In the genomic region with DNA sequence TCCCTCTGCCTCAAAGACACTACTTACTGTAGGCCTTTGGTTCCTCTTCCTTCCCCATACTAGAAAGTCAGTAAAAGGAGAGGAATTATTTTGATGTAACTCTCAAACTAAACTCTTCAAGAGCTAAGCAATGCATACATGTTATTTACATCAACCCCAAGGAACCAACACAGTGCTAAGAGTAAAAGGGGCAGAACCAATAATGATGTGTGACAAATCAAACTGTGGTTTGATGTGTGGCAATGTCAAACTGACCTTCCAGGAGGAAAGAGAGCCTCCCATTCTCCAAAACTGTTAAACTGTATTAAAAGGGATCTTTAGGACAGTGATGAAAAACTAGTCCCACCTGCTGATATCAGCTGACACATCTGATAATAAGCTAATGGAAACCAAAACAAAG, we compare ENCODE assay signal across 31 cellular contexts.
"Had no signal": no experiment of that assay in that cellular context is flagged by ENCODE, and none has a peak within 500 bp of the region (broad histone marks: within the 10 kb centered on the region; RNA-seq: fewer than 3 reads in every experiment).

No MANE protein-coding gene starts in this region.

- H3K4me1 ChIP-seq: neural progenitor cell, parathyroid adenoma, psoas muscle, tibial artery, transverse colon, uterus had no signal

- H3K4me2 ChIP-seq: neural progenitor cell, smooth muscle cell had no signal

- H3K9me3 ChIP-seq: ovary, psoas muscle, spleen, suprapubic skin, testis, tibial artery, transverse colon, upper lobe of right lung, uterus had no signal

- H2AFZ ChIP-seq: neural progenitor cell, parathyroid adenoma had no signal

- H3K9me3 Mint-ChIP-seq: naive thymus-derived CD8-positive, alpha-beta T cell; natural killer cell treated with Interleukin-12 subunit alpha and Interleukin-12 subunit beta and Interleukin-15 and Interleukin-18, amount 100 ng/mL, for 72 hours; neural progenitor cell; stimulated activated naive CD8-positive, alpha-beta T cell treated with anti-CD3 and anti-CD28 coated beads, Interleukin-15, amount 100 ng/mL, for 72 hours; type B pancreatic cell had no signal

- DNase-seq: naive thymus-derived CD8-positive, alpha-beta T cell; occipital lobe; ovary; posterior cingulate gyrus; psoas muscle; right cardiac atrium; spleen; stimulated activated CD4-positive, alpha-beta T cell treated with anti-CD3 and anti-CD28 coated beads, Interleukin-12 subunit alpha, Interleukin-12 subunit beta, amount 100 ng/mL, for 4 hours; stimulated activated CD4-positive, alpha-beta T cell treated with anti-CD3 and anti-CD28 coated beads, Interleukin-1b, Interleukin-23, amount 100 ng/mL, for 48 hours; stimulated activated CD4-positive, alpha-beta T cell treated with anti-CD3 and anti-CD28 coated beads, Interleukin-4, amount 100 ng/mL, for 1 hour; stimulated activated CD4-positive, alpha-beta T cell treated with anti-CD3 and anti-CD28 coated beads, Interleukin-4, amount 100 ng/mL, for 4 hours; stimulated activated CD8-positive, alpha-beta memory T cell treated with anti-CD3 and anti-CD28 coated beads, Interleukin-4, amount 100 ng/mL, for 48 hours; stimulated activated naive CD4-positive, alpha-beta T cell; stimulated activated naive CD8-positive, alpha-beta T cell treated with anti-CD3 and anti-CD28 coated beads, Interleukin-15, amount 100 ng/mL, for 72 hours; stimulated activated naive CD8-positive, alpha-beta T cell treated with anti-CD3 and anti-CD28 coated beads, Interleukin-15, Interleukin-2, amounts not matched to agents 100 U/mL and 50 U/mL, for 24 hours; substantia nigra; testis; tibial artery; transverse colon; upper lobe of right lung; uterus had no signal

- H3K27ac ChIP-seq: neural progenitor cell, ovary, parathyroid adenoma, psoas muscle, skin epidermis, spleen, suprapubic skin, testis, tibial artery, transverse colon, upper lobe of right lung, uterus had no signal

- H3K27me3 ChIP-seq: neural progenitor cell, ovary, spleen, suprapubic skin, testis, tibial artery, transverse colon, upper lobe of right lung, uterus had no signal

- H3K36me3 ChIP-seq: neural progenitor cell, ovary, uterus had no signal

- H3K4me3 ChIP-seq: neural progenitor cell, ovary, psoas muscle, skin epidermis, smooth muscle cell, spleen, suprapubic skin, testis, tibial artery, transverse colon, upper lobe of right lung, uterus had no signal

- H3K4me1 Mint-ChIP-seq: neural progenitor cell; stimulated activated memory B cell treated with anti-CD40 and anti-IgM and Interleukin-4, amounts not matched to agents 10 μg/mL and 1 μg/mL and 100 μg/mL, for 72 hours; stimulated activated naive CD8-positive, alpha-beta T cell treated with anti-CD3 and anti-CD28 coated beads, Interleukin-15, amount 100 ng/mL, for 72 hours had no signal

- H3K79me2 ChIP-seq: parathyroid adenoma had no signal

- H3K9ac ChIP-seq: neural progenitor cell, parathyroid adenoma had no signal

- H3K4me3 Mint-ChIP-seq: naive thymus-derived CD8-positive, alpha-beta T cell; natural killer cell treated with Interleukin-12 subunit alpha and Interleukin-12 subunit beta and Interleukin-15 and Interleukin-18, amount 100 ng/mL, for 72 hours; neural progenitor cell; stimulated activated memory B cell treated with anti-CD40 and anti-IgM and Interleukin-4, amounts not matched to agents 10 μg/mL and 1 μg/mL and 100 μg/mL, for 72 hours; stimulated activated naive CD8-positive, alpha-beta T cell treated with anti-CD3 and anti-CD28 coated beads, Interleukin-15, amount 100 ng/mL, for 72 hours; type B pancreatic cell had no signal

- ATAC-seq: naive thymus-derived CD8-positive, alpha-beta T cell; natural killer cell treated with Interleukin-12 subunit alpha and Interleukin-12 subunit beta and Interleukin-15 and Interleukin-18, amount 100 ng/mL, for 72 hours; right cardiac atrium; sciatic nerve; stimulated activated memory B cell treated with anti-CD40 and anti-IgM and Interleukin-4, amounts not matched to agents 10 μg/mL and 1 μg/mL and 100 μg/mL, for 72 hours; stimulated activated naive CD8-positive, alpha-beta T cell treated with anti-CD3 and anti-CD28 coated beads, Interleukin-15, amount 100 ng/mL, for 72 hours; stimulated activated naive CD8-positive, alpha-beta T cell treated with anti-CD3 and anti-CD28 coated beads, Interleukin-15, Interleukin-2, amounts not matched to agents 100 U/mL and 50 U/mL, for 24 hours; upper lobe of right lung had no signal

- H3K27me3 Mint-ChIP-seq: naive thymus-derived CD8-positive, alpha-beta T cell; natural killer cell treated with Interleukin-12 subunit alpha and Interleukin-12 subunit beta and Interleukin-15 and Interleukin-18, amount 100 ng/mL, for 72 hours; progenitor cell of endocrine pancreas; stimulated activated memory B cell treated with anti-CD40 and anti-IgM and Interleukin-4, amounts not matched to agents 10 μg/mL and 1 μg/mL and 100 μg/mL, for 72 hours; stimulated activated naive CD8-positive, alpha-beta T cell treated with anti-CD3 and anti-CD28 coated beads, Interleukin-15, amount 100 ng/mL, for 72 hours; type B pancreatic cell had no signal

- H3K27ac Mint-ChIP-seq: natural killer cell treated with Interleukin-12 subunit alpha and Interleukin-12 subunit beta and Interleukin-15 and Interleukin-18, amount 100 ng/mL, for 72 hours; neural progenitor cell; progenitor cell of endocrine pancreas; stimulated activated memory B cell treated with anti-CD40 and anti-IgM and Interleukin-4, amounts not matched to agents 10 μg/mL and 1 μg/mL and 100 μg/mL, for 72 hours; type B pancreatic cell had no signal
